In genomic region chr4:131192318-131192717, GRCh38 we compare ENCODE assay signal across 21 cellular contexts.
"Had no signal": no experiment of that assay in that cellular context is flagged by ENCODE, and none has a peak within 500 bp of the region (broad histone marks: within the 10 kb centered on the region; RNA-seq: fewer than 3 reads in every experiment).

No MANE protein-coding gene starts in this region.

- H3K9me3 ChIP-seq: MG63, SJSA1 had no signal

- H3K27ac ChIP-seq: SJSA1, SK-N-MC had no signal

- FAIRE-seq: RCC 7860 had no signal

- H3K36me3 ChIP-seq: MG63, SJSA1 had no signal

- DNase-seq: Karpas-422, KG1, MG63, NCI-H1092, NCI-H1105 treated with DMSO at 0.1 percent for 48 hours, NCI-H1417 treated with DMSO at 0.1 percent for 48 hours, NCI-H146, NCI-H1694 treated with DMSO at 0.1 percent for 48 hours, NCI-H1930, NCI-H2081, NCI-H2107, NCI-H2227 treated with DMSO at 0.1 percent for 48 hours, NCI-H524, NCI-H526 treated with DMSO at 0.1 percent for 48 hours, NCI-H774, Right ventricle myocardium superior, RPMI8226, SIG-M5 had no signal

- H3K27me3 ChIP-seq: MG63, SJSA1 had no signal

- H3K4me1 ChIP-seq: SJSA1 had no signal

- H3K4me3 ChIP-seq: MG63, SJSA1, SK-N-MC had no signal
